In the genomic region with DNA sequence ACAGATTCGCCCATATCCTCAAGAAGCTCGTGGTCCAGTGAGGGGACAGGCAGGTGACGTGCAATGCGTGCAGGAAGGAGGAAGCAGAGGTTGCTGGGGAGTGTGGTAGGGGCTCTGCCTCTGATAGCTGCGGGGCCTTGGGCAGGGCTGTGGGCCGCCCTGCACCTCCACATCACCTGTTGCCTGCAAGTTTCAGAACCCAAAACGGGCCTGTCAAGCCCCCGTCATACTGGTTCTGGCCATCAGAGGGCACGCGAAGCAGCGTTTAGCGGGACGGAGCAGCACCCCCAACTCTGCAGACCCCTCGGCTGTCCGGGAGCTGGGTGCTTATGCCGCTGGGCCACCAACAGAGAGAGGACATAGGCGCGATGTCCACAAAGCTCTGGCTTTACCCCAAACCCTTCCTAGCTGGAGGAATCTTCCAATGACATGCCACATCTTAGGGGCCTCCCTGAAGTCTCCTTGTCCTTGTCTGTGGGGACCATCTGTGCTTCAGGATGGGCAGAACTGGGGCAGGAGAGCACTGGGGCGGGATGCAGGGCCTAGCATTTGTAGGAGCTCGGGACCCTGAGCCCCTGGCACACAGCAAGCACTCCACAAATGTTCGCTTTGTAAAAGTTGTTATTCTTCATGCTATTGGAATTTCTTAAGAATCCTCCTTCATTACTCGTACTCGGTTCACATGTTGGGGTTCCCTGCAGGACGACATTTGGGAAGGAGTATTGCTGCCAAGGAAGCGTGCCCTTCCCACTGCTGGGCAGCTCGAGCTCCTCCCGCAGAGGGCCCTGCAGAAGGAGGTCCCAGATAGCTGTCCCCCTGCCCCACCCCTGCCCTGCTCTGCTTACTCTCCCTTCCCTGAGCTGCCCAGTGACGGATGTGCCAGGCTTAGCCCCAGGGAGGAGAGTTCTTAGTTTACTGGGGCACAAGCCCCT, we compare ENCODE assay signal across 7 cellular contexts.
A peak's percentile ranks its signal among the peaks of the same experiment; 100 is the strongest.
DNase-seq lines count a peak whose midpoint lies in the region; ATAC-seq and TF ChIP-seq lines count a peak whose summit lies in the region.

No MANE protein-coding gene starts in this region.

- H3K27me3 ChIP-seq in HCT116 (ENCODE audit: insufficient read depth, low read length) (no peaks in the 10 kb centered on the region), thoracic aorta (replicated peaks; ENCODE audit: insufficient read depth) (no peaks in the 10 kb centered on the region)

- H3K9ac ChIP-seq in HCT116 (ENCODE audit: low read length): no peak overlapping the region

- no peaks in the 10 kb centered on the region for H3K79me2 ChIP-seq in HCT116 (ENCODE audit: insufficient read depth, low read length)

- no peak overlapping the region for H3K4me2 ChIP-seq in HCT116 (ENCODE audit: low read length)

- RAD21 ChIA-PET in HCT116 (lab: Charles Lee; ENCODE audit: low non-redundant PET in 1 of 2, low total read pairs in 2 of 2, uncharacterized antibody in 2 of 2, unreplicated experiment in 2 of 2): no interaction called here

- H3K4me1 ChIP-seq in HCT116 (ENCODE audit: control insufficient read depth in 1 of 2, insufficient read depth in 2 of 2, low read length in 2 of 2): peaks cover 0 to under 1% of the 10 kb centered on the region in 2 experiments; a peak in 1 of 4 replicates
- H3K4me1 ChIP-seq in thoracic aorta (ENCODE audit: control insufficient read depth in 1 of 2, low read depth in 2 of 2): no peaks in the 10 kb centered on the region

- H3K36me3 ChIP-seq in HCT116 (ENCODE audit: control insufficient read depth in 1 of 2, insufficient read depth in 2 of 2, low read length in 2 of 2): no peaks in the 10 kb centered on the region
- H3K36me3 ChIP-seq in thoracic aorta: no peaks in the 10 kb centered on the region

- H4K20me1 ChIP-seq in HCT116 (ENCODE audit: insufficient read depth): no peaks in the 10 kb centered on the region

- H3K9me3 ChIP-seq in HCT116 (ENCODE audit: control insufficient read depth in 1 of 2, insufficient read depth in 1 of 2, low read depth in 1 of 2, low read length in 2 of 2) (no peaks in the 10 kb centered on the region), thoracic aorta (no peaks in the 10 kb centered on the region)

- CTCF ChIA-PET in HCT116 (lab: Charles Lee): interaction anchor here (1.2 kb wide), 1 partner anchor 33 kb away, joined by 3 read pairs; no protein-coding TSS in a partner anchor

- POLR2A ChIA-PET in HCT116 (lab: Charles Lee): no interaction called here

- TF ChIP-seq CTCF in HCT116 (IDR thresholded peaks at IDR 0.05 in 2 of 3, conservative IDR thresholded peaks at IDR 0.05 in 1 of 3; ENCODE audit: borderline replicate concordance in 1 of 3, insufficient read depth in 1 of 3, low read depth in 2 of 3, low read length in 2 of 3) (peak in 2 of 3 experiments; percentile 12 to 30; a peak in 3 of 6 replicates), thoracic aorta (IDR thresholded peaks at IDR 0.05) (peak; percentile 37)

- TF ChIP-seq RAD21 in HCT116 (IDR thresholded peaks at IDR 0.05; ENCODE audit: low read depth): no peak

- DNase-seq in HCT116 (ENCODE audit: low read depth, low spot score) (no peak), activated T-cell treated with anti-CD3 and anti-CD28 coated beads for 48 hours (ENCODE audit: low read depth) (peak; percentile 7), left ventricle myocardium superior (peak; percentile 42), thoracic aorta (ENCODE audit: low spot score) (no peak), midbrain (lab: John Stamatoyannopoulos, UW) (no peak), NCI-H1930 (lab: John Stamatoyannopoulos, UW) (no peak)

- H3K4me3 ChIP-seq in HCT116 (replicated peaks in 1 of 2; ENCODE audit: low read depth in 1 of 2, low read length in 2 of 2): no peak overlapping the region
- no peak overlapping the region for H3K4me3 ChIP-seq in thoracic aorta

- BruUV-seq in HCT116 (replicated peaks; lab: Mats Ljungman, UMichigan): no TSS peak

- H3K27ac ChIP-seq in HCT116 (ENCODE audit: low read depth, low read length) (no peak overlapping the region), thoracic aorta (no peak overlapping the region)

- ATAC-seq in HCT116 (peak; percentile 41), left ventricle myocardium superior (peak; percentile 43), thoracic aorta (ENCODE audit: insufficient number of reproducible peaks, low FRiP score, low read depth) (no peak), GM21786 (IDR thresholded peaks at IDR 0.05; ENCODE audit: unreplicated experiment) (no peak)

- no peaks in the 10 kb centered on the region for H3K9me2 ChIP-seq in HCT116 (ENCODE audit: insufficient read depth)

- no peak overlapping the region for H2AFZ ChIP-seq in HCT116 (ENCODE audit: low read depth, low read length, poor library complexity, severe bottlenecking)

- intact Hi-C loops in HCT116 (cut with micrococcal nuclease) (no loop called here), left ventricle myocardium superior (cut with micrococcal nuclease) (no loop called here)

- no peak for TF ChIP-seq POLR2A in HCT116 (IDR thresholded peaks at IDR 0.05; ENCODE audit: borderline replicate concordance, extremely low read depth, insufficient read depth, insufficient read length)

TF ChIP-seq in HCT116, 20 proteins besides CTCF, POLR2A, EP300 and RAD21:
- TF ChIP-seq SRF (IDR thresholded peaks at IDR 0.05; ENCODE audit: low read depth) (no peak), SP1 (IDR thresholded peaks at IDR 0.05; ENCODE audit: low read depth) (no peak), ZNF274 (IDR thresholded peaks at IDR 0.05; ENCODE audit: low read depth, low read length) (no peak), SIN3A (IDR thresholded peaks at IDR 0.05; ENCODE audit: low read depth) (no peak), EZH2 (IDR thresholded peaks at IDR 0.05) (no peak), EGR1 (IDR thresholded peaks at IDR 0.05; ENCODE audit: low read depth) (no peak), CEBPB (IDR thresholded peaks at IDR 0.05; ENCODE audit: low read depth) (no peak)
- TF ChIP-seq, protein P1, sequence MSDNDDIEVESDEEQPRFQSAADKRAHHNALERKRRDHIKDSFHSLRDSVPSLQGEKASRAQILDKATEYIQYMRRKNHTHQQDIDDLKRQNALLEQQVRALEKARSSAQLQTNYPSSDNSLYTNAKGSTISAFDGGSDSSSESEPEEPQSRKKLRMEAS (IDR thresholded peaks at IDR 0.05): no peak
- TF ChIP-seq, protein P2, sequence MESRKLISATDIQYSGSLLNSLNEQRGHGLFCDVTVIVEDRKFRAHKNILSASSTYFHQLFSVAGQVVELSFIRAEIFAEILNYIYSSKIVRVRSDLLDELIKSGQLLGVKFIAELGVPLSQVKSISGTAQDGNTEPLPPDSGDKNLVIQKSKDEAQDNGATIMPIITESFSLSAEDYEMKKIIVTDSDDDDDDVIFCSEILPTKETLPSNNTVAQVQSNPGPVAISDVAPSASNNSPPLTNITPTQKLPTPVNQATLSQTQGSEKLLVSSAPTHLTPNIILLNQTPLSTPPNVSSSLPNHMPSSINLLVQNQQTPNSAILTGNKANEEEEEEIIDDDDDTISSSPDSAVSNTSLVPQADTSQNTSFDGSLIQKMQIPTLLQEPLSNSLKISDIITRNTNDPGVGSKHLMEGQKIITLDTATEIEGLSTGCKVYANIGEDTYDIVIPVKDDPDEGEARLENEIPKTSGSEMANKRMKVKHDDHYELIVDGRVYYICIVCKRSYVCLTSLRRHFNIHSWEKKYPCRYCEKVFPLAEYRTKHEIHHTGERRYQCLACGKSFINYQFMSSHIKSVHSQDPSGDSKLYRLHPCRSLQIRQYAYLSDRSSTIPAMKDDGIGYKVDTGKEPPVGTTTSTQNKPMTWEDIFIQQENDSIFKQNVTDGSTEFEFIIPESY (IDR thresholded peaks at IDR 0.05; ENCODE audit: extremely low read depth, insufficient replicate concordance, low read length): no peak
TF ChIP-seq in HCT116: peak in this region for 0.

Comparison
In these comparisons a context has a peak if more than half of its experiments do, and no peak if none do; other contexts are left out.
1. ATAC-seq: peak in HCT116 (single experiment) and left ventricle myocardium superior (single experiment); none in thoracic aorta (single experiment) and GM21786 (single experiment).
2. DNase-seq: peak in activated T-cell treated with anti-CD3 and anti-CD28 coated beads for 48 hours (single experiment) and left ventricle myocardium superior (single experiment); none in HCT116 (single experiment), thoracic aorta (single experiment), midbrain (single experiment) and NCI-H1930 (0 of 2).